Comparison of ENCODE assay signal across 1 cellular context in the genomic region with DNA sequence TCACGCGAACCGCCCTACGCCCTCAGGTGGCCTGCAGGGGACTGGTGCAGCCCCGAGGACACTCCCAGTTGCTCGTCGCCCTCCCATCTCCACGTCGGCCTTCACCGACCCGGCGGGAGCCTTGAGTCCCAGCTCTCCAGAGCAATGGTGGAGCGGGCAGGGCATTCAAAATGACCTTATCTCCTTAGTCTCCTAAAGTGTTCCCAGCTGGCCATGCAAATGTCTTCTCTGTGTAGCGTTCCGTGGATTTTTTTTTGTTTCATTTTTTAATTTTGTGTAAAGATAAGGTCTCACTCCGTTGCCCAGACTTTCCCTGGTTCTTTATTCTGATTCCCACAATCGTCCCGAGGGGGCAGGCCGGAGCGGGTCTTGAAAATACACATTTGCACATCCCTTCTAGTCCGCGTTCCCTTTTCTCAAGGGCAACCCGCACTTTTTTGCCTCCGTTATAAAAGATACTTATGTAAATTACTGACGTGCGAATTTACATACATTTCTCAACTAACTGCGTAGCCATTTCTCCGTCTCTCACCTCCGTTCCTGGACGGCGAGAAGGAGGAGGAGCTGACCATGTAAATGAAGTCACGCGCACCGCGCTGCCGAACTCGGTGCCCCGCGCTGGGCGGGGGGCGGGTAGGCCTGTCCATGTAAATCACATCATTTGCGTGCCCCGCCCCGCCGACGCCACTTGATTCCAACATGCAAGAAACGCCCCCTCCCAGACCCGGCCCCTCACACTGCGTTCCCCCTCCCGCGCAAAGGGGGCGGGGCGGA.
TF ChIP-seq lines count a peak whose summit lies in the region.

No MANE protein-coding gene starts in this region.

TF ChIP-seq in HepG2, 621 proteins besides CTCF, POLR2A, EP300 and RAD21 (continued from another document and continues in another):
- TF ChIP-seq, protein P1, sequence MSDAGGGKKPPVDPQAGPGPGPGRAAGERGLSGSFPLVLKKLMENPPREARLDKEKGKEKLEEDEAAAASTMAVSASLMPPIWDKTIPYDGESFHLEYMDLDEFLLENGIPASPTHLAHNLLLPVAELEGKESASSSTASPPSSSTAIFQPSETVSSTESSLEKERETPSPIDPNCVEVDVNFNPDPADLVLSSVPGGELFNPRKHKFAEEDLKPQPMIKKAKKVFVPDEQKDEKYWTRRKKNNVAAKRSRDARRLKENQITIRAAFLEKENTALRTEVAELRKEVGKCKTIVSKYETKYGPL (CRISPR knock-in tag; IDR thresholded peaks at IDR 0.05): no peak
- TF ChIP-seq, protein P2, sequence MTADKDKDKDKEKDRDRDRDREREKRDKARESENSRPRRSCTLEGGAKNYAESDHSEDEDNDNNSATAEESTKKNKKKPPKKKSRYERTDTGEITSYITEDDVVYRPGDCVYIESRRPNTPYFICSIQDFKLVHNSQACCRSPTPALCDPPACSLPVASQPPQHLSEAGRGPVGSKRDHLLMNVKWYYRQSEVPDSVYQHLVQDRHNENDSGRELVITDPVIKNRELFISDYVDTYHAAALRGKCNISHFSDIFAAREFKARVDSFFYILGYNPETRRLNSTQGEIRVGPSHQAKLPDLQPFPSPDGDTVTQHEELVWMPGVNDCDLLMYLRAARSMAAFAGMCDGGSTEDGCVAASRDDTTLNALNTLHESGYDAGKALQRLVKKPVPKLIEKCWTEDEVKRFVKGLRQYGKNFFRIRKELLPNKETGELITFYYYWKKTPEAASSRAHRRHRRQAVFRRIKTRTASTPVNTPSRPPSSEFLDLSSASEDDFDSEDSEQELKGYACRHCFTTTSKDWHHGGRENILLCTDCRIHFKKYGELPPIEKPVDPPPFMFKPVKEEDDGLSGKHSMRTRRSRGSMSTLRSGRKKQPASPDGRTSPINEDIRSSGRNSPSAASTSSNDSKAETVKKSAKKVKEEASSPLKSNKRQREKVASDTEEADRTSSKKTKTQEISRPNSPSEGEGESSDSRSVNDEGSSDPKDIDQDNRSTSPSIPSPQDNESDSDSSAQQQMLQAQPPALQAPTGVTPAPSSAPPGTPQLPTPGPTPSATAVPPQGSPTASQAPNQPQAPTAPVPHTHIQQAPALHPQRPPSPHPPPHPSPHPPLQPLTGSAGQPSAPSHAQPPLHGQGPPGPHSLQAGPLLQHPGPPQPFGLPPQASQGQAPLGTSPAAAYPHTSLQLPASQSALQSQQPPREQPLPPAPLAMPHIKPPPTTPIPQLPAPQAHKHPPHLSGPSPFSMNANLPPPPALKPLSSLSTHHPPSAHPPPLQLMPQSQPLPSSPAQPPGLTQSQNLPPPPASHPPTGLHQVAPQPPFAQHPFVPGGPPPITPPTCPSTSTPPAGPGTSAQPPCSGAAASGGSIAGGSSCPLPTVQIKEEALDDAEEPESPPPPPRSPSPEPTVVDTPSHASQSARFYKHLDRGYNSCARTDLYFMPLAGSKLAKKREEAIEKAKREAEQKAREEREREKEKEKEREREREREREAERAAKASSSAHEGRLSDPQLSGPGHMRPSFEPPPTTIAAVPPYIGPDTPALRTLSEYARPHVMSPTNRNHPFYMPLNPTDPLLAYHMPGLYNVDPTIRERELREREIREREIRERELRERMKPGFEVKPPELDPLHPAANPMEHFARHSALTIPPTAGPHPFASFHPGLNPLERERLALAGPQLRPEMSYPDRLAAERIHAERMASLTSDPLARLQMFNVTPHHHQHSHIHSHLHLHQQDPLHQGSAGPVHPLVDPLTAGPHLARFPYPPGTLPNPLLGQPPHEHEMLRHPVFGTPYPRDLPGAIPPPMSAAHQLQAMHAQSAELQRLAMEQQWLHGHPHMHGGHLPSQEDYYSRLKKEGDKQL (CRISPR knock-in tag; IDR thresholded peaks at IDR 0.05; ENCODE audit: low read depth): no peak
- TF ChIP-seq, protein P3, sequence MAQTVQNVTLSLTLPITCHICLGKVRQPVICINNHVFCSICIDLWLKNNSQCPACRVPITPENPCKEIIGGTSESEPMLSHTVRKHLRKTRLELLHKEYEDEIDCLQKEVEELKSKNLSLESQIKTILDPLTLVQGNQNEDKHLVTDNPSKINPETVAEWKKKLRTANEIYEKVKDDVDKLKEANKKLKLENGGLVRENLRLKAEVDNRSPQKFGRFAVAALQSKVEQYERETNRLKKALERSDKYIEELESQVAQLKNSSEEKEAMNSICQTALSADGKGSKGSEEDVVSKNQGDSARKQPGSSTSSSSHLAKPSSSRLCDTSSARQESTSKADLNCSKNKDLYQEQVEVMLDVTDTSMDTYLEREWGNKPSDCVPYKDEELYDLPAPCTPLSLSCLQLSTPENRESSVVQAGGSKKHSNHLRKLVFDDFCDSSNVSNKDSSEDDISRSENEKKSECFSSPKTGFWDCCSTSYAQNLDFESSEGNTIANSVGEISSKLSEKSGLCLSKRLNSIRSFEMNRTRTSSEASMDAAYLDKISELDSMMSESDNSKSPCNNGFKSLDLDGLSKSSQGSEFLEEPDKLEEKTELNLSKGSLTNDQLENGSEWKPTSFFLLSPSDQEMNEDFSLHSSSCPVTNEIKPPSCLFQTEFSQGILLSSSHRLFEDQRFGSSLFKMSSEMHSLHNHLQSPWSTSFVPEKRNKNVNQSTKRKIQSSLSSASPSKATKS (CRISPR knock-in tag; IDR thresholded peaks at IDR 0.05): no peak; the same call in 1 of the 2 replicates
- TF ChIP-seq, protein P4, sequence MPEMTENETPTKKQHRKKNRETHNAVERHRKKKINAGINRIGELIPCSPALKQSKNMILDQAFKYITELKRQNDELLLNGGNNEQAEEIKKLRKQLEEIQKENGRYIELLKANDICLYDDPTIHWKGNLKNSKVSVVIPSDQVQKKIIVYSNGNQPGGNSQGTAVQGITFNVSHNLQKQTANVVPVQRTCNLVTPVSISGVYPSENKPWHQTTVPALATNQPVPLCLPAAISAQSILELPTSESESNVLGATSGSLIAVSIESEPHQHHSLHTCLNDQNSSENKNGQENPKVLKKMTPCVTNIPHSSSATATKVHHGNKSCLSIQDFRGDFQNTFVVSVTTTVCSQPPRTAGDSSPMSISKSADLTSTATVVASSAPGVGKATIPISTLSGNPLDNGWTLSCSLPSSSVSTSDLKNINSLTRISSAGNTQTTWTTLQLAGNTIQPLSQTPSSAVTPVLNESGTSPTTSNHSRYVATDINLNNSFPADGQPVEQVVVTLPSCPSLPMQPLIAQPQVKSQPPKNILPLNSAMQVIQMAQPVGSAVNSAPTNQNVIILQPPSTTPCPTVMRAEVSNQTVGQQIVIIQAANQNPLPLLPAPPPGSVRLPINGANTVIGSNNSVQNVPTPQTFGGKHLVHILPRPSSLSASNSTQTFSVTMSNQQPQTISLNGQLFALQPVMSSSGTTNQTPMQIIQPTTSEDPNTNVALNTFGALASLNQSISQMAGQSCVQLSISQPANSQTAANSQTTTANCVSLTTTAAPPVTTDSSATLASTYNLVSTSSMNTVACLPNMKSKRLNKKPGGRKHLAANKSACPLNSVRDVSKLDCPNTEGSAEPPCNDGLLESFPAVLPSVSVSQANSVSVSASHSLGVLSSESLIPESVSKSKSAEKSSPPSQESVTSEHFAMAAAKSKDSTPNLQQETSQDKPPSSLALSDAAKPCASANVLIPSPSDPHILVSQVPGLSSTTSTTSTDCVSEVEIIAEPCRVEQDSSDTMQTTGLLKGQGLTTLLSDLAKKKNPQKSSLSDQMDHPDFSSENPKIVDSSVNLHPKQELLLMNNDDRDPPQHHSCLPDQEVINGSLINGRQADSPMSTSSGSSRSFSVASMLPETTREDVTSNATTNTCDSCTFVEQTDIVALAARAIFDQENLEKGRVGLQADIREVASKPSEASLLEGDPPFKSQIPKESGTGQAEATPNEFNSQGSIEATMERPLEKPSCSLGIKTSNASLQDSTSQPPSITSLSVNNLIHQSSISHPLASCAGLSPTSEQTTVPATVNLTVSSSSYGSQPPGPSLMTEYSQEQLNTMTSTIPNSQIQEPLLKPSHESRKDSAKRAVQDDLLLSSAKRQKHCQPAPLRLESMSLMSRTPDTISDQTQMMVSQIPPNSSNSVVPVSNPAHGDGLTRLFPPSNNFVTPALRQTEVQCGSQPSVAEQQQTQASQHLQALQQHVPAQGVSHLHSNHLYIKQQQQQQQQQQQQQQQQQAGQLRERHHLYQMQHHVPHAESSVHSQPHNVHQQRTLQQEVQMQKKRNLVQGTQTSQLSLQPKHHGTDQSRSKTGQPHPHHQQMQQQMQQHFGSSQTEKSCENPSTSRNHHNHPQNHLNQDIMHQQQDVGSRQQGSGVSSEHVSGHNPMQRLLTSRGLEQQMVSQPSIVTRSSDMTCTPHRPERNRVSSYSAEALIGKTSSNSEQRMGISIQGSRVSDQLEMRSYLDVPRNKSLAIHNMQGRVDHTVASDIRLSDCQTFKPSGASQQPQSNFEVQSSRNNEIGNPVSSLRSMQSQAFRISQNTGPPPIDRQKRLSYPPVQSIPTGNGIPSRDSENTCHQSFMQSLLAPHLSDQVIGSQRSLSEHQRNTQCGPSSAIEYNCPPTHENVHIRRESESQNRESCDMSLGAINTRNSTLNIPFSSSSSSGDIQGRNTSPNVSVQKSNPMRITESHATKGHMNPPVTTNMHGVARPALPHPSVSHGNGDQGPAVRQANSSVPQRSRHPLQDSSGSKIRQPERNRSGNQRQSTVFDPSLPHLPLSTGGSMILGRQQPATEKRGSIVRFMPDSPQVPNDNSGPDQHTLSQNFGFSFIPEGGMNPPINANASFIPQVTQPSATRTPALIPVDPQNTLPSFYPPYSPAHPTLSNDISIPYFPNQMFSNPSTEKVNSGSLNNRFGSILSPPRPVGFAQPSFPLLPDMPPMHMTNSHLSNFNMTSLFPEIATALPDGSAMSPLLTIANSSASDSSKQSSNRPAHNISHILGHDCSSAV (CRISPR knock-in tag; IDR thresholded peaks at IDR 0.05; ENCODE audit: borderline replicate concordance): no peak
- TF ChIP-seq ZNF446 (CRISPR knock-in tag; IDR thresholded peaks at IDR 0.05) (0 out of 2 replicates have a peak, but pooled peaks have one; percentile 73), RBAK (CRISPR knock-in tag; IDR thresholded peaks at IDR 0.05) (no peak), ZNF660 (CRISPR knock-in tag; IDR thresholded peaks at IDR 0.05; ENCODE audit: borderline replicate concordance, low read depth) (no peak), KDM3A (CRISPR knock-in tag; IDR thresholded peaks at IDR 0.05; ENCODE audit: low read depth) (no peak), SALL1 (CRISPR knock-in tag; IDR thresholded peaks at IDR 0.05) (peak; percentile 75), SP1 (IDR thresholded peaks at IDR 0.05) (no peak), SP1 (CRISPR knock-in tag; IDR thresholded peaks at IDR 0.05) (peak; percentile 89), ZNF781 (CRISPR knock-in tag; IDR thresholded peaks at IDR 0.05; ENCODE audit: borderline replicate concordance, not compliant biosample characterization) (no peak), ZNF224 (CRISPR knock-in tag; IDR thresholded peaks at IDR 0.05) (no peak), NFE2L1 (CRISPR knock-in tag; IDR thresholded peaks at IDR 0.05; ENCODE audit: borderline replicate concordance) (0 out of 2 replicates have a peak, but pooled peaks have one; percentile 53), HNRNPK (IDR thresholded peaks at IDR 0.05; ENCODE audit: low read depth, low read length, poor library complexity, severe bottlenecking) (no peak)
- TF ChIP-seq, protein P5, sequence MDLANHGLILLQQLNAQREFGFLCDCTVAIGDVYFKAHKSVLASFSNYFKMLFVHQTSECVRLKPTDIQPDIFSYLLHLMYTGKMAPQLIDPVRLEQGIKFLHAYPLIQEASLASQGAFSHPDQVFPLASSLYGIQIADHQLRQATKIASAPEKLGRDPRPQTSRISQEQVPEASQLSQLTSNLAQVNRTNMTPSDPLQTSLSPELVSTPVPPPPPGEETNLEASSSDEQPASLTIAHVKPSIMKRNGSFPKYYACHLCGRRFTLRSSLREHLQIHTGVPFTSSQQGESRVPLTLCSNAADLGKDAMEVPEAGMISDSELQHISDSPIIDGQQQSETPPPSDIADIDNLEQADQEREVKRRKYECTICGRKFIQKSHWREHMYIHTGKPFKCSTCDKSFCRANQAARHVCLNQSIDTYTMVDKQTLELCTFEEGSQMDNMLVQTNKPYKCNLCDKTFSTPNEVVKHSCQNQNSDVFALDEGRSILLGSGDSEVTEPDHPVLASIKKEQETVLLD (CRISPR knock-in tag; IDR thresholded peaks at IDR 0.05; ENCODE audit: low read depth): peak; percentile 10; the same call in 1 of the 2 replicates
- TF ChIP-seq, protein P6, sequence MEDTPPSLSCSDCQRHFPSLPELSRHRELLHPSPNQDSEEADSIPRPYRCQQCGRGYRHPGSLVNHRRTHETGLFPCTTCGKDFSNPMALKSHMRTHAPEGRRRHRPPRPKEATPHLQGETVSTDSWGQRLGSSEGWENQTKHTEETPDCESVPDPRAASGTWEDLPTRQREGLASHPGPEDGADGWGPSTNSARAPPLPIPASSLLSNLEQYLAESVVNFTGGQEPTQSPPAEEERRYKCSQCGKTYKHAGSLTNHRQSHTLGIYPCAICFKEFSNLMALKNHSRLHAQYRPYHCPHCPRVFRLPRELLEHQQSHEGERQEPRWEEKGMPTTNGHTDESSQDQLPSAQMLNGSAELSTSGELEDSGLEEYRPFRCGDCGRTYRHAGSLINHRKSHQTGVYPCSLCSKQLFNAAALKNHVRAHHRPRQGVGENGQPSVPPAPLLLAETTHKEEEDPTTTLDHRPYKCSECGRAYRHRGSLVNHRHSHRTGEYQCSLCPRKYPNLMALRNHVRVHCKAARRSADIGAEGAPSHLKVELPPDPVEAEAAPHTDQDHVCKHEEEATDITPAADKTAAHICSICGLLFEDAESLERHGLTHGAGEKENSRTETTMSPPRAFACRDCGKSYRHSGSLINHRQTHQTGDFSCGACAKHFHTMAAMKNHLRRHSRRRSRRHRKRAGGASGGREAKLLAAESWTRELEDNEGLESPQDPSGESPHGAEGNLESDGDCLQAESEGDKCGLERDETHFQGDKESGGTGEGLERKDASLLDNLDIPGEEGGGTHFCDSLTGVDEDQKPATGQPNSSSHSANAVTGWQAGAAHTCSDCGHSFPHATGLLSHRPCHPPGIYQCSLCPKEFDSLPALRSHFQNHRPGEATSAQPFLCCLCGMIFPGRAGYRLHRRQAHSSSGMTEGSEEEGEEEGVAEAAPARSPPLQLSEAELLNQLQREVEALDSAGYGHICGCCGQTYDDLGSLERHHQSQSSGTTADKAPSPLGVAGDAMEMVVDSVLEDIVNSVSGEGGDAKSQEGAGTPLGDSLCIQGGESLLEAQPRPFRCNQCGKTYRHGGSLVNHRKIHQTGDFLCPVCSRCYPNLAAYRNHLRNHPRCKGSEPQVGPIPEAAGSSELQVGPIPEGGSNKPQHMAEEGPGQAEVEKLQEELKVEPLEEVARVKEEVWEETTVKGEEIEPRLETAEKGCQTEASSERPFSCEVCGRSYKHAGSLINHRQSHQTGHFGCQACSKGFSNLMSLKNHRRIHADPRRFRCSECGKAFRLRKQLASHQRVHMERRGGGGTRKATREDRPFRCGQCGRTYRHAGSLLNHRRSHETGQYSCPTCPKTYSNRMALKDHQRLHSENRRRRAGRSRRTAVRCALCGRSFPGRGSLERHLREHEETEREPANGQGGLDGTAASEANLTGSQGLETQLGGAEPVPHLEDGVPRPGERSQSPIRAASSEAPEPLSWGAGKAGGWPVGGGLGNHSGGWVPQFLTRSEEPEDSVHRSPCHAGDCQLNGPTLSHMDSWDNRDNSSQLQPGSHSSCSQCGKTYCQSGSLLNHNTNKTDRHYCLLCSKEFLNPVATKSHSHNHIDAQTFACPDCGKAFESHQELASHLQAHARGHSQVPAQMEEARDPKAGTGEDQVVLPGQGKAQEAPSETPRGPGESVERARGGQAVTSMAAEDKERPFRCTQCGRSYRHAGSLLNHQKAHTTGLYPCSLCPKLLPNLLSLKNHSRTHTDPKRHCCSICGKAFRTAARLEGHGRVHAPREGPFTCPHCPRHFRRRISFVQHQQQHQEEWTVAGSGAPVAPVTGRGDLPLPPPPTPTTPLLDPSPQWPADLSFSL (CRISPR knock-in tag; IDR thresholded peaks at IDR 0.05): no peak; the same call in 1 of the 2 replicates
